1 cellular context compared by ENCODE assay signal in genomic region chr4:88196523-88197185, GRCh38.
TF ChIP-seq lines count a peak whose summit lies in the region.

No MANE protein-coding gene starts in this region.

TF ChIP-seq in GM23338, 12 proteins besides CTCF, POLR2A, EP300 and RAD21 (continued from another document):
- TF ChIP-seq REST (IDR thresholded peaks at IDR 0.05; ENCODE audit: unreplicated experiment) (no peak), ZNF114 (CRISPR knock-in tag; IDR thresholded peaks at IDR 0.05) (no peak), ZNF331 (CRISPR knock-in tag; IDR thresholded peaks at IDR 0.05; ENCODE audit: low read depth) (no peak), STAT1 (IDR thresholded peaks at IDR 0.05; ENCODE audit: unreplicated experiment) (no peak), ZNF462 (CRISPR knock-in tag; IDR thresholded peaks at IDR 0.05) (no peak)
